1 cellular context compared by ENCODE assay signal in the genomic region with DNA sequence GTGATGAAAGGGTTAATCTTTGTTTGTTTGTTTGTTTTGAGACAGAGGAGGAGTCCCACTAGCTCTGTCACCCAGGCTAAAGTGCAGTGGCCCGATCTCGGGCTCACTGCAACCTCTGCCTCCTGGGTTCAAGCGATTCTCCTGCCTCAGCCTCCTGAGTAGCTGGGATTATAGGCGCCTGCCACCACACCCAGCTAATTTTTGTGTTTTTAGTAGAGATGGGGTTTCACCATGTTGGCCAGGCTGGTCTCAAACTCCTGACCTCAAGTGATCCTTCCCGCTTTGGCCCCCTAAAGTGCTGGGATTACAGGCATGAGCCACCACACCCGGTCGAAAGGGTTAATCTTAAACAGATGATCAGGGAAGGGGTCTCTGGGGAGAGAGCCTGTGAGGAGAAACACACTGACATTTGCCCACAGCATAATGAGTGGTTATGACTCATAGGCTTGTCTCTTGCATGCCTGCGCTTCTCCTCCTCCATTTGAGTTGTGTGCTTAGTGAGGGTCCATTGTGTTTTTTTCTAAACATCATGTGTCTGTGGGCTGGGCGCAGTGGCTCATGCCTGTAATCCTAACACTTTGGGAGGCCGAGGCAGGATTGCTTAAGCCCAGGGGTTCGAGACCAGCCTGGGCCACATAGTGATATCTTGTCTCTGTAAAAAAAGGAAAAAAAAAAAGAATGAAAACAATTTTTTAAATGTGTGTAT.
A peak's percentile ranks its signal among the peaks of the same experiment; 100 is the strongest.
TF ChIP-seq lines count a peak whose summit lies in the region.

No MANE protein-coding gene starts in this region.

TF ChIP-seq in HEK293, 187 proteins besides CTCF, POLR2A, EP300 and RAD21 (continued from another document and continues in another):
- TF ChIP-seq ZNF362 (tag by site-specific recombination; IDR thresholded peaks at IDR 0.05) (peak; percentile 90), BCL11A (tag by site-specific recombination; IDR thresholded peaks at IDR 0.05; ENCODE audit: low read depth) (peak; percentile 58), ZNF561 (tag by site-specific recombination; IDR thresholded peaks at IDR 0.05; ENCODE audit: borderline replicate concordance) (peak; percentile 84), GFI1B (tag by site-specific recombination; IDR thresholded peaks at IDR 0.05) (peak; percentile 19; the same call in 1 of the 2 replicates), GLIS2 (tag by site-specific recombination; IDR thresholded peaks at IDR 0.05) (peak; percentile 40), ZBTB17 (tag by site-specific recombination; IDR thresholded peaks at IDR 0.05) (peak; percentile 94), ZBTB48 (tag by site-specific recombination; IDR thresholded peaks at IDR 0.05) (peak; percentile 78; the same call in 1 of the 2 replicates), ZBTB26 (tag by site-specific recombination; optimal IDR thresholded peaks at IDR 0.05) (peak; percentile 19), PRDM10 (tag by site-specific recombination; IDR thresholded peaks at IDR 0.05) (peak; percentile 70), BCL11B (tag by site-specific recombination; IDR thresholded peaks at IDR 0.05; ENCODE audit: low read depth) (0 out of 2 replicates have a peak, but pooled peaks have one; percentile 36), ZNF580 (tag by site-specific recombination; IDR thresholded peaks at IDR 0.05) (0 out of 2 replicates have a peak, but pooled peaks have one; percentile 11), HIC1 (tag by site-specific recombination; IDR thresholded peaks at IDR 0.05) (peak; percentile 93), SP7 (tag by site-specific recombination; IDR thresholded peaks at IDR 0.05) (peak; percentile 92), ZNF146 (tag by site-specific recombination; IDR thresholded peaks at IDR 0.05) (peak; percentile 19; the same call in 1 of the 2 replicates), ZNF2 (tag by site-specific recombination; IDR thresholded peaks at IDR 0.05) (peak; percentile 87), GLI4 (tag by site-specific recombination; IDR thresholded peaks at IDR 0.05) (0 out of 2 replicates have a peak, but pooled peaks have one; percentile 60), ZNF24 (tag by site-specific recombination; IDR thresholded peaks at IDR 0.05) (peak; percentile 74), TRIM28 (IDR thresholded peaks at IDR 0.05; ENCODE audit: borderline replicate concordance, low read length) (peak; percentile 76; the same call in 1 of the 2 replicates), KLF17 (tag by site-specific recombination; IDR thresholded peaks at IDR 0.05) (peak; percentile 95), ZNF629 (tag by site-specific recombination; IDR thresholded peaks at IDR 0.05) (peak; percentile 84), ZNF600 (tag by site-specific recombination; IDR thresholded peaks at IDR 0.05) (peak; percentile 75; the same call in 1 of the 2 replicates), ZSCAN23 (tag by site-specific recombination; IDR thresholded peaks at IDR 0.05) (peak; percentile 90; the same call in 1 of the 2 replicates), ZBTB20 (tag by site-specific recombination; IDR thresholded peaks at IDR 0.05) (peak; percentile 23; the same call in 1 of the 2 replicates), ZFHX2 (tag by site-specific recombination; conservative IDR thresholded peaks at IDR 0.05) (peak; percentile 54), ZBTB1 (tag by site-specific recombination; IDR thresholded peaks at IDR 0.05) (peak; percentile 36; the same call in 1 of the 2 replicates), ZNF10 (tag by site-specific recombination; IDR thresholded peaks at IDR 0.05) (peak; percentile 78), YY1 (tag by site-specific recombination; IDR thresholded peaks at IDR 0.05) (0 out of 2 replicates have a peak, but pooled peaks have one; percentile 54), ZNF76 (tag by site-specific recombination; IDR thresholded peaks at IDR 0.05; ENCODE audit: borderline replicate concordance, low read depth) (peak; percentile 39; the same call in 1 of the 2 replicates), OVOL3 (tag by site-specific recombination; IDR thresholded peaks at IDR 0.05) (0 out of 2 replicates have a peak, but pooled peaks have one; percentile 15), ZNF610 (tag by site-specific recombination; IDR thresholded peaks at IDR 0.05; ENCODE audit: borderline replicate concordance) (peak; percentile 27; the same call in 1 of the 2 replicates), ZBTB10 (tag by site-specific recombination; IDR thresholded peaks at IDR 0.05) (peak; percentile 44; the same call in 1 of the 2 replicates), PRDM1 (tag by site-specific recombination; IDR thresholded peaks at IDR 0.05) (peak; percentile 71), PRDM4 (tag by site-specific recombination; IDR thresholded peaks at IDR 0.05) (peak; percentile 84), ZBTB44 (tag by site-specific recombination; IDR thresholded peaks at IDR 0.05) (peak; percentile 72)
- TF ChIP-seq, protein P1, sequence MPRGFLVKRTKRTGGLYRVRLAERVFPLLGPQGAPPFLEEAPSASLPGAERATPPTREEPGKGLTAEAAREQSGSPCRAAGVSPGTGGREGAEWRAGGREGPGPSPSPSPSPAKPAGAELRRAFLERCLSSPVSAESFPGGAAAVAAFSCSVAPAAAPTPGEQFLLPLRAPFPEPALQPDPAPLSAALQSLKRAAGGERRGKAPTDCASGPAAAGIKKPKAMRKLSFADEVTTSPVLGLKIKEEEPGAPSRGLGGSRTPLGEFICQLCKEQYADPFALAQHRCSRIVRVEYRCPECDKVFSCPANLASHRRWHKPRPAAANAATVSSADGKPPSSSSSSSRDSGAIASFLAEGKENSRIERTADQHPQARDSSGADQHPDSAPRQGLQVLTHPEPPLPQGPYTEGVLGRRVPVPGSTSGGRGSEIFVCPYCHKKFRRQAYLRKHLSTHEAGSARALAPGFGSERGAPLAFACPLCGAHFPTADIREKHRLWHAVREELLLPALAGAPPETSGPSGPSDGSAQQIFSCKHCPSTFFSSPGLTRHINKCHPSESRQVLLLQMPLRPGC (tag by site-specific recombination; IDR thresholded peaks at IDR 0.05): peak; percentile 93
